ENCODE assay signal across 15 cellular contexts in genomic region chr1:35656148-35656862, GRCh38.
"Had no signal": no experiment of that assay in that cellular context is flagged by ENCODE, and none has a peak within 500 bp of the region (broad histone marks: within the 10 kb centered on the region; RNA-seq: fewer than 3 reads in every experiment).

No MANE protein-coding gene starts in this region.

- H3K9me3 Mint-ChIP-seq: activated naive CD4-positive, alpha-beta T cell treated with anti-CD3 and anti-CD28 coated beads, Interleukin-2, amount 10 ng/mL, durations not matched to agents 7 days and 5 days; activated T-helper 2 cell treated with anti-CD3 and anti-CD28 coated beads, Interferon-gamma antibody, Interleukin-2, Interleukin-4, amounts not matched to agents 10 μg/mL and 5 μg/mL and 100 μg/mL, durations not matched to agents 14 hours and 24 hours and 36 hours had no signal

- H3K27me3 ChIP-seq: adrenal gland, body of pancreas, pancreas, vagina had no signal

- H3K36me3 Mint-ChIP-seq: activated naive CD4-positive, alpha-beta T cell treated with anti-CD3 and anti-CD28 coated beads, Interleukin-2, amount 10 ng/mL, durations not matched to agents 7 days and 5 days; naive B cell had no signal

- H3K4me3 ChIP-seq: adrenal gland, body of pancreas, lower lobe of right lung, pancreas, tibial artery, vagina had no signal

- H3K9me3 ChIP-seq: adrenal gland, body of pancreas, lower lobe of right lung, pancreas, tibial artery, vagina had no signal

- ATAC-seq: body of pancreas, left cardiac atrium, lower lobe of right lung, pancreas had no signal

- H3K27ac Mint-ChIP-seq: activated naive CD4-positive, alpha-beta T cell treated with anti-CD3 and anti-CD28 coated beads, Interleukin-2, amount 10 ng/mL, durations not matched to agents 7 days and 5 days; activated T-helper 2 cell treated with anti-CD3 and anti-CD28 coated beads, Interferon-gamma antibody, Interleukin-2, Interleukin-4, amounts not matched to agents 10 μg/mL and 5 μg/mL and 100 μg/mL, durations not matched to agents 14 hours and 24 hours and 36 hours; naive B cell had no signal

- H3K36me3 ChIP-seq: adrenal gland, lower lobe of right lung, pancreas, tibial artery, vagina, WERI-Rb-1 had no signal

- H3K4me1 ChIP-seq: adrenal gland, lower lobe of right lung, pancreas, tibial artery, vagina had no signal

- H3K4me1 Mint-ChIP-seq: activated naive CD4-positive, alpha-beta T cell treated with anti-CD3 and anti-CD28 coated beads, Interleukin-2, amount 10 ng/mL, durations not matched to agents 7 days and 5 days; naive B cell had no signal

- DNase-seq: activated CD4-positive, alpha-beta T cell treated with anti-CD3 and anti-CD28 coated beads for 48 hours; activated naive CD4-positive, alpha-beta T cell treated with anti-CD3 and anti-CD28 coated beads, Interleukin-2, amount 10 ng/mL, durations not matched to agents 7 days and 5 days; activated T-cell treated with anti-CD3 and anti-CD28 coated beads for 4 hours; adrenal gland; body of pancreas; effector memory CD4-positive, alpha-beta T cell; left cardiac atrium; lower lobe of right lung; naive B cell; pancreas; stimulated activated CD4-positive, alpha-beta T cell treated with anti-CD3 and anti-CD28 coated beads, Interleukin-15, amount 100 ng/mL, for 24 hours; WERI-Rb-1 had no signal

- H3K27ac ChIP-seq: adrenal gland, body of pancreas, lower lobe of right lung, pancreas, tibial artery, vagina, WERI-Rb-1 had no signal

- H3K4me3 Mint-ChIP-seq: activated naive CD4-positive, alpha-beta T cell treated with anti-CD3 and anti-CD28 coated beads, Interleukin-2, amount 10 ng/mL, durations not matched to agents 7 days and 5 days; naive B cell had no signal
